ENCODE assay signal across 1 cellular context in genomic region chr2:98086491-98087446, GRCh38.
TF ChIP-seq lines count a peak whose summit lies in the region.

A gene with protein sequence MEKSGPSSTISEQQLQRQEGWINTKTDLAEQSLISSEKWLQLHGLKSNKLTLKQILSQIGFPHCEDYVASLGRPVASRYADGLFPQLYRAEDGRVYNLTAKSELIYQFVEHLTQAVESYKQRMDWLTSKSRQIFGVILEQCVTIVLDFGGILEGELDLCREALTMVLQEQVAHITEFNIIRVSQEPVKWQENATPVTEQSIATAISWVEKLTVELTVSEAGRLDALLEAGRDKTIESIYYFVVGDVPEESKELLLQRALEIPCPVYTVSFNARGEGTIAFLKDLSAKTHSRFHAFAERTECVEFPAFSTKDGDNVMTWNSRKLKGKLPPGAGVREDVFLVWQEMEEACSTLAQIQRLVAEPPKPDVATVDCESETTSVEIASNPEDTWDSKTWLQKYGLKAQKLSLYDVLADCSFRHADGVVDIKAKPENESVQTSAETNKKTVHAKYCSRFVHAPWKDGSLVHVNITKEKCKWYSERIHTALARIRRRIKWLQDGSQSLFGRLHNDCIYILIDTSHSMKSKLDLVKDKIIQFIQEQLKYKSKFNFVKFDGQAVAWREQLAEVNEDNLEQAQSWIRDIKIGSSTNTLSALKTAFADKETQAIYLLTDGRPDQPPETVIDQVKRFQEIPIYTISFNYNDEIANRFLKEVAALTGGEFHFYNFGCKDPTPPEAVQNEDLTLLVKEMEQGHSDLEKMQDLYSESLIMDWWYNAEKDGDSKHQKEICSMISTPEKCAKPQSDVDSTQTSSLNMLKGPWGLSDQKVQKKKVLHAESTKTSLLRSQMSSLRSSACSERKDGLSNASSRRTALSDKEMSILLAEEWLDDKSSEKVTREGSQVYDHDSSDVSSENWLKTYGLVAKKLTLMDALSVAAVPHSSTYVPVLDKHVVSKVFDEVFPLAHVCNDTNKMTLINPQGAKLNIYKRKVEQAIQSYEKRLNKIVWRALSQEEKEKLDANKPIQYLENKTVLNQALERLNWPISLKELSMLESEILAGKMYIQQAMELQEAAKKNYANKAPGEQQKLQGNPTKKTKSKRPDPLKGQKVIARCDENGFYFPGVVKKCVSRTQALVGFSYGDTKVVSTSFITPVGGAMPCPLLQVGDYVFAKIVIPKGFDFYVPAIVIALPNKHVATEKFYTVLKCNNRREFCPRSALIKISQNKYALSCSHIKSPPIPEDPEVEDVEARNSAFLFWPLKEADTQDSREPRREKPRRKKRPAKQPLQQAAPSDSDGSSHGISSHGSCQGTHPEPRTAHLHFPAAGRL (N-terminal part only) (plus strand): TSS chr2:98087167. CDS start chr2:98093093, 5,926 bp downstream.

TF ChIP-seq in H1, 55 proteins besides CTCF, POLR2A, EP300 and RAD21:
- no peak for TF ChIP-seq POU5F1 (IDR thresholded peaks at IDR 0.05; ENCODE audit: low read depth, low read length)
- TF ChIP-seq BRCA1 (IDR thresholded peaks at IDR 0.05; ENCODE audit: low read depth, low read length), result no peak
- TF ChIP-seq CREB1 (IDR thresholded peaks at IDR 0.05), result no peak
- no peak for TF ChIP-seq PHF8 (conservative IDR thresholded peaks at IDR 0.05; ENCODE audit: low read depth, low read length)
- no peak for TF ChIP-seq RFX5 (IDR thresholded peaks at IDR 0.05; ENCODE audit: borderline replicate concordance, low read depth, low read length)
- TF ChIP-seq KDM1A (IDR thresholded peaks at IDR 0.05; ENCODE audit: borderline replicate concordance, low read length), result no peak
- TF ChIP-seq CHD7 (IDR thresholded peaks at IDR 0.05; ENCODE audit: insufficient replicate concordance, low read length), result no peak
- 0 out of 2 replicates have a peak, but pooled peaks have one; percentile 1 for TF ChIP-seq CEBPB (IDR thresholded peaks at IDR 0.05; ENCODE audit: low read depth, low read length)
- no peak for TF ChIP-seq SIRT6 (IDR thresholded peaks at IDR 0.05; ENCODE audit: low read length)
- TF ChIP-seq CTBP2 (IDR thresholded peaks at IDR 0.05; ENCODE audit: borderline replicate concordance, insufficient read depth, insufficient read length, low read length), result no peak
- no peak for TF ChIP-seq EGR1 (IDR thresholded peaks at IDR 0.05; ENCODE audit: borderline replicate concordance, low read depth, low read length)
- TF ChIP-seq SRF (IDR thresholded peaks at IDR 0.05; ENCODE audit: low read depth, low read length), result no peak
- no peak for TF ChIP-seq HDAC6 (IDR thresholded peaks at IDR 0.05; ENCODE audit: low read depth, low read length)
- 0 out of 2 replicates have a peak, but pooled peaks have one; percentile 39 for TF ChIP-seq SUZ12 (IDR thresholded peaks at IDR 0.05; ENCODE audit: low read length)
- no peak for TF ChIP-seq JUND (IDR thresholded peaks at IDR 0.05; ENCODE audit: low read length)
- no peak for TF ChIP-seq NANOG (IDR thresholded peaks at IDR 0.05; ENCODE audit: insufficient read depth, low read depth, low read length, poor library complexity, severe bottlenecking)
- TF ChIP-seq SP4 (IDR thresholded peaks at IDR 0.05; ENCODE audit: low read length), result no peak
- no peak for TF ChIP-seq NRF1 (IDR thresholded peaks at IDR 0.05; ENCODE audit: low read depth, low read length)
- no peak for TF ChIP-seq BCL11A (IDR thresholded peaks at IDR 0.05; ENCODE audit: low read depth in 2 of 2, low read length in 2 of 2)
- no peak for TF ChIP-seq RBBP5 (IDR thresholded peaks at IDR 0.05; ENCODE audit: borderline replicate concordance, low read depth, low read length)
- no peak for TF ChIP-seq POLR2AphosphoS5 (IDR thresholded peaks at IDR 0.05; ENCODE audit: low read depth, low read length)
- no peak for TF ChIP-seq ATF2 (IDR thresholded peaks at IDR 0.05; ENCODE audit: low read length)
- peak; percentile 90 for TF ChIP-seq SAP30 (IDR thresholded peaks at IDR 0.05; ENCODE audit: insufficient read depth, insufficient replicate concordance, low read length)
- TF ChIP-seq JUN (IDR thresholded peaks at IDR 0.05; ENCODE audit: low read depth, low read length), result no peak
- TF ChIP-seq TBP (IDR thresholded peaks at IDR 0.05; ENCODE audit: low read depth, low read length), result no peak
- TF ChIP-seq KDM4A (IDR thresholded peaks at IDR 0.05; ENCODE audit: low read depth, low read length, severe bottlenecking), result peak; percentile 96
- TF ChIP-seq USF2 (IDR thresholded peaks at IDR 0.05; ENCODE audit: low read length), result no peak
- peak; percentile 56 for TF ChIP-seq ASH2L (IDR thresholded peaks at IDR 0.05; ENCODE audit: low read length)
- TF ChIP-seq RNF2 (IDR thresholded peaks at IDR 0.05; ENCODE audit: borderline replicate concordance, low read depth, low read length, missing control alignments, poor library complexity, severe bottlenecking), result peak; percentile 45
- peak; percentile 27; the same call in 1 of the 2 replicates for TF ChIP-seq TAF1 (IDR thresholded peaks at IDR 0.05; ENCODE audit: low read depth, low read length)
- 0 out of 2 replicates have a peak, but pooled peaks have one; percentile 19 for TF ChIP-seq SP1 (IDR thresholded peaks at IDR 0.05; ENCODE audit: low read depth, low read length)
- TF ChIP-seq MAFK (IDR thresholded peaks at IDR 0.05; ENCODE audit: low read depth, low read length), result no peak
- TF ChIP-seq, protein P1, sequence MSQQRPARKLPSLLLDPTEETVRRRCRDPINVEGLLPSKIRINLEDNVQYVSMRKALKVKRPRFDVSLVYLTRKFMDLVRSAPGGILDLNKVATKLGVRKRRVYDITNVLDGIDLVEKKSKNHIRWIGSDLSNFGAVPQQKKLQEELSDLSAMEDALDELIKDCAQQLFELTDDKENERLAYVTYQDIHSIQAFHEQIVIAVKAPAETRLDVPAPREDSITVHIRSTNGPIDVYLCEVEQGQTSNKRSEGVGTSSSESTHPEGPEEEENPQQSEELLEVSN (IDR thresholded peaks at IDR 0.05), result peak; percentile 74
- no peak for TF ChIP-seq GTF2F1 (IDR thresholded peaks at IDR 0.05; ENCODE audit: borderline replicate concordance, low read depth, low read length)
- TF ChIP-seq CBX5 (IDR thresholded peaks at IDR 0.05; ENCODE audit: low read depth, low read length), result no peak
- TF ChIP-seq TEAD4 (IDR thresholded peaks at IDR 0.05; ENCODE audit: low read depth, low read length), result no peak
- TF ChIP-seq CBX8 (IDR thresholded peaks at IDR 0.05; ENCODE audit: borderline replicate concordance, low read depth, low read length), result no peak
- peak; percentile 43 to 91; a peak in 2 of 4 replicates for TF ChIP-seq SIN3A (conservative IDR thresholded peaks at IDR 0.05 in 1 of 2, IDR thresholded peaks at IDR 0.05 in 1 of 2; ENCODE audit: low read depth in 1 of 2, low read length in 2 of 2)
- TF ChIP-seq TAF7 (optimal IDR thresholded peaks at IDR 0.05; ENCODE audit: borderline replicate concordance, low read depth, low read length), result no peak
- peak in 1 of 2 experiments; percentile 81; a peak in 2 of 4 replicates for TF ChIP-seq HDAC2 (IDR thresholded peaks at IDR 0.05; ENCODE audit: borderline replicate concordance in 1 of 2, low read depth in 2 of 2, low read length in 2 of 2)
- peak; percentile 9; the same call in 1 of the 2 replicates for TF ChIP-seq YY1 (IDR thresholded peaks at IDR 0.05; ENCODE audit: low read depth, low read length)
